In genomic region chr17:80036715-80037477, GRCh38 we compare ENCODE assay signal across 8 cellular contexts. TPM values are rescaled to one million over a fixed set of nuclear protein-coding genes. Genes with fewer than 3 reads are reported as not detected.
DNase-seq lines count a peak whose midpoint lies in the region; ATAC-seq, FAIRE-seq and TF ChIP-seq lines count a peak whose summit lies in the region.

No MANE protein-coding gene starts in this region.

- no peaks in the 10 kb centered on the region for H3K27me3 Mint-ChIP-seq in MCF 10A (ENCODE audit: insufficient read depth, unreplicated experiment)

- DNase-seq in AG10803 (ENCODE audit: low read depth) = no peak
- DNase-seq in HK-2 (ENCODE audit: unreplicated experiment) = peak; percentile 50
- DNase-seq in SJCRH30 = peak; percentile 88 to 89
- DNase-seq in MCF 10A (ENCODE audit: unreplicated experiment) = no peak
- DNase-seq in iPS-NIHi11 (ENCODE audit: low spot score) = peak; percentile 79
- DNase-seq in small intestine = no peak

- BruUV-seq in MCF 10A (replicated peaks; lab: Mats Ljungman, UMichigan) = no TSS peak

- H3K27ac ChIP-seq in SJCRH30 = peak overlapping the region; percentile 82
- peak overlapping the region; percentile 3 to 97 for H3K27ac ChIP-seq in small intestine (ENCODE audit: low read depth in 1 of 2, low read length in 1 of 2)

- H3K4me1 ChIP-seq in SJCRH30 (peaks cover 14% of the 10 kb centered on the region), small intestine (ENCODE audit: control insufficient read depth in 2 of 2, insufficient read depth in 1 of 2, low read depth in 1 of 2, low read length in 1 of 2) (no peaks in the 10 kb centered on the region)

- no peak for TF ChIP-seq CTCF in AG10803 (conservative IDR thresholded peaks at IDR 0.05; ENCODE audit: low read length)
- no peak for TF ChIP-seq CTCF in MCF 10A (IDR thresholded peaks at IDR 0.05; ENCODE audit: unreplicated experiment)

- H3K9me3 ChIP-seq in SJCRH30 (replicated peaks) (no peaks in the 10 kb centered on the region), small intestine (ENCODE audit: control insufficient read depth, low read depth) (no peaks in the 10 kb centered on the region)

- peaks cover 17% of the 10 kb centered on the region for H3K4me1 Mint-ChIP-seq in MCF 10A (ENCODE audit: insufficient read depth, unreplicated experiment)

- H3K4me3 ChIP-seq in AG10803 (ENCODE audit: low read length) = peak overlapping the region; percentile 89
- H3K4me3 ChIP-seq in SJCRH30 = peak overlapping the region; percentile 93
- H3K4me3 ChIP-seq in small intestine (ENCODE audit: low read depth in 1 of 2, low read length in 2 of 2) = peak overlapping the region; percentile 37 to 69

- FAIRE-seq in small intestine (lab: Jason Lieb, UNC) = no peak

- CTCF ChIA-PET in MCF 10A (lab: Yijun Ruan, JAX) = interaction anchor here (1.2 kb wide), 1 partner anchor 46 kb away, joined by 3 read pairs; no protein-coding TSS in a partner anchor

- H3K36me3 ChIP-seq in SJCRH30 (0 out of 2 replicates have a peak, but pooled peaks cover 10% of the 10 kb centered on the region), small intestine (ENCODE audit: control insufficient read depth in 2 of 2, insufficient read depth in 2 of 2, low read length in 2 of 2) (no peaks in the 10 kb centered on the region)

- peak overlapping the region; percentile 93 for H3K4me3 Mint-ChIP-seq in MCF 10A (ENCODE audit: unreplicated experiment)

- H3K9me3 Mint-ChIP-seq in MCF 10A (ENCODE audit: unreplicated experiment) = no peaks in the 10 kb centered on the region

- 1 to 3% (median 2%) methylated on average over 47 to 52 of the region's 52 CpGs for WGBS in small intestine, 3 donors

- peak overlapping the region; percentile 94 for H3K27ac Mint-ChIP-seq in MCF 10A (ENCODE audit: low read depth, unreplicated experiment)

- intact Hi-C loops in MCF 10A (cut with micrococcal nuclease) = no loop called here

- peaks cover 24% of the 10 kb centered on the region for H3K36me3 Mint-ChIP-seq in MCF 10A (ENCODE audit: insufficient read depth, unreplicated experiment)

- POLR2A ChIA-PET in MCF 10A (lab: Yijun Ruan, JAX) = interaction anchor here (1.0 kb wide), 1 partner anchor 8 kb away, joined by 3 read pairs; no protein-coding TSS in a partner anchor

- ATAC-seq in GM18868 (IDR thresholded peaks at IDR 0.05; ENCODE audit: unreplicated experiment) = no peak
- ATAC-seq in GM19455 (IDR thresholded peaks at IDR 0.05; ENCODE audit: unreplicated experiment) = no peak

- no peaks in the 10 kb centered on the region for H3K27me3 ChIP-seq in SJCRH30
- no peaks in the 10 kb centered on the region for H3K27me3 ChIP-seq in small intestine (ENCODE audit: control insufficient read depth in 2 of 2, insufficient read depth in 2 of 2, low read length in 2 of 2)

RNA-seq across cellular contexts. Expression of gene CCDC40, which starts 0.5 kb away (rescaled TPM):
- total RNA-seq in SJCRH30 (2014; rRNA removed; shearing (Covaris generic)) = 8.8 and 11.3 TPM in 2 replicates
- 4.1 and 4.8 TPM in 2 replicates for total RNA-seq in MCF 10A (2022)
- 1 to 10 TPM in 1 of 3 donors, under 1 TPM in 2; 0.45 to 1.2 (median 0.81) TPM for polyA plus RNA-seq in small intestine

RNA-seq across cellular contexts. Expression of gene TBC1D16, which starts 1.2 kb away (rescaled TPM):
- 60.6 and 61.6 TPM in 2 replicates for total RNA-seq in SJCRH30 (2014; rRNA removed; shearing (Covaris generic))
- total RNA-seq in MCF 10A (2022) = 21.1 and 26.5 TPM in 2 replicates
- polyA plus RNA-seq in small intestine = 10 to 100 TPM in 1 of 3 donors, 1 to 10 TPM in 2; 1.6 to 27.1 (median 3.2) TPM

Comparison
In these comparisons a context has a peak if more than half of its experiments do, and no peak if none do; other contexts are left out.
1. DNase-seq: peak in HK-2 (single experiment), SJCRH30 (2 of 2) and iPS-NIHi11 (single experiment); none in AG10803 (single experiment), MCF 10A (single experiment) and small intestine (single experiment).
2. Peak in every context shown above with its lines, with median percentiles within 50 percentile points of each other: H3K4me3 ChIP-seq.